ENCODE assay signal across 1 cellular context in genomic region chr17:41647940-41648410, GRCh38.
A peak's percentile ranks its signal among the peaks of the same experiment; 100 is the strongest.
TF ChIP-seq lines count a peak whose summit lies in the region.

No MANE protein-coding gene starts in this region.

TF ChIP-seq in HepG2, 621 proteins besides CTCF, POLR2A, EP300 and RAD21 (continued from another document):
- TF ChIP-seq ZBTB33 (CRISPR knock-in tag; IDR thresholded peaks at IDR 0.05) (peak; percentile 33; the same call in 1 of the 2 replicates), ZNF660 (CRISPR knock-in tag; IDR thresholded peaks at IDR 0.05; ENCODE audit: borderline replicate concordance, low read depth) (no peak), RXRB (CRISPR knock-in tag; IDR thresholded peaks at IDR 0.05; ENCODE audit: borderline replicate concordance) (peak; percentile 54; the same call in 1 of the 2 replicates), YY1 (IDR thresholded peaks at IDR 0.05; ENCODE audit: insufficient read depth, insufficient replicate concordance, low read depth, low read length) (no peak), ZNF616 (CRISPR knock-in tag; IDR thresholded peaks at IDR 0.05; ENCODE audit: low read depth) (no peak), ZNF430 (CRISPR knock-in tag; IDR thresholded peaks at IDR 0.05) (peak; percentile 42; the same call in 1 of the 2 replicates), HDAC6 (IDR thresholded peaks at IDR 0.05; ENCODE audit: low read depth, low read length) (no peak), PITX1 (CRISPR knock-in tag; IDR thresholded peaks at IDR 0.05) (peak; percentile 62; the same call in 1 of the 2 replicates), PHF8 (CRISPR knock-in tag; IDR thresholded peaks at IDR 0.05) (no peak), IRF9 (CRISPR knock-in tag; IDR thresholded peaks at IDR 0.05; ENCODE audit: borderline replicate concordance) (peak; percentile 27; the same call in 1 of the 2 replicates), SIX1 (CRISPR knock-in tag; IDR thresholded peaks at IDR 0.05; ENCODE audit: borderline replicate concordance) (0 out of 2 replicates have a peak, but pooled peaks have one; percentile 19), NFIB (CRISPR knock-in tag; IDR thresholded peaks at IDR 0.05; ENCODE audit: borderline replicate concordance) (no peak), ERF (CRISPR knock-in tag; IDR thresholded peaks at IDR 0.05) (peak; percentile 69), ZBTB46 (CRISPR knock-in tag; IDR thresholded peaks at IDR 0.05; ENCODE audit: borderline replicate concordance) (no peak), RFX5 (IDR thresholded peaks at IDR 0.05; ENCODE audit: low read depth, low read length) (no peak), KLF16 (CRISPR knock-in tag; IDR thresholded peaks at IDR 0.05) (peak in 1 of 2 experiments; percentile 27; a peak in 1 of 4 replicates), ZNF263 (CRISPR knock-in tag; IDR thresholded peaks at IDR 0.05) (peak; percentile 74), ZNF740 (CRISPR knock-in tag; IDR thresholded peaks at IDR 0.05) (no peak), ZNF639 (CRISPR knock-in tag; conservative IDR thresholded peaks at IDR 0.05) (0 out of 2 replicates have a peak, but pooled peaks have one; percentile 13), THYN1 (CRISPR knock-in tag; IDR thresholded peaks at IDR 0.05; ENCODE audit: borderline replicate concordance, low read depth) (no peak), FOSL2 (CRISPR knock-in tag; IDR thresholded peaks at IDR 0.05) (peak; percentile 15; the same call in 1 of the 2 replicates), BATF2 (CRISPR knock-in tag; IDR thresholded peaks at IDR 0.05) (no peak), ATF2 (CRISPR knock-in tag; IDR thresholded peaks at IDR 0.05) (peak; percentile 54; the same call in 1 of the 2 replicates), ZMYM3 (CRISPR knock-in tag; IDR thresholded peaks at IDR 0.05) (0 out of 2 replicates have a peak, but pooled peaks have one; percentile 36), STAG1 (CRISPR knock-in tag; IDR thresholded peaks at IDR 0.05) (peak; percentile 94), ZNF790 (CRISPR knock-in tag; IDR thresholded peaks at IDR 0.05; ENCODE audit: borderline replicate concordance) (no peak), CENPX (CRISPR knock-in tag; IDR thresholded peaks at IDR 0.05) (no peak), DNMT1 (CRISPR knock-in tag; IDR thresholded peaks at IDR 0.05) (peak; percentile 37; the same call in 1 of the 2 replicates), E2F1 (CRISPR knock-in tag; IDR thresholded peaks at IDR 0.05) (no peak), KMT2A (CRISPR knock-in tag; IDR thresholded peaks at IDR 0.05) (no peak), ZNF768 (CRISPR knock-in tag; IDR thresholded peaks at IDR 0.05) (0 out of 2 replicates have a peak, but pooled peaks have one; percentile 20), HNRNPL (IDR thresholded peaks at IDR 0.05; ENCODE audit: low read depth, low read length) (no peak), RELA (CRISPR knock-in tag; IDR thresholded peaks at IDR 0.05) (0 out of 2 replicates have a peak, but pooled peaks have one; percentile 85), XRCC5 (optimal IDR thresholded peaks at IDR 0.05; ENCODE audit: low read length) (peak; percentile 92), BRD4 (CRISPR knock-in tag; IDR thresholded peaks at IDR 0.05) (no peak), KDM2A (CRISPR knock-in tag; IDR thresholded peaks at IDR 0.05; ENCODE audit: borderline replicate concordance, low read depth) (peak; percentile 90), TCF7 (IDR thresholded peaks at IDR 0.05; ENCODE audit: low read depth) (no peak), ZNF205 (CRISPR knock-in tag; IDR thresholded peaks at IDR 0.05) (peak; percentile 35; the same call in 1 of the 2 replicates), WIZ (CRISPR knock-in tag; IDR thresholded peaks at IDR 0.05) (0 out of 2 replicates have a peak, but pooled peaks have one; percentile 77), PRDM4 (CRISPR knock-in tag; IDR thresholded peaks at IDR 0.05; ENCODE audit: borderline replicate concordance) (no peak), ZNF367 (CRISPR knock-in tag; IDR thresholded peaks at IDR 0.05; ENCODE audit: borderline replicate concordance) (no peak)
